26 cellular contexts compared by ENCODE assay signal in the genomic region with DNA sequence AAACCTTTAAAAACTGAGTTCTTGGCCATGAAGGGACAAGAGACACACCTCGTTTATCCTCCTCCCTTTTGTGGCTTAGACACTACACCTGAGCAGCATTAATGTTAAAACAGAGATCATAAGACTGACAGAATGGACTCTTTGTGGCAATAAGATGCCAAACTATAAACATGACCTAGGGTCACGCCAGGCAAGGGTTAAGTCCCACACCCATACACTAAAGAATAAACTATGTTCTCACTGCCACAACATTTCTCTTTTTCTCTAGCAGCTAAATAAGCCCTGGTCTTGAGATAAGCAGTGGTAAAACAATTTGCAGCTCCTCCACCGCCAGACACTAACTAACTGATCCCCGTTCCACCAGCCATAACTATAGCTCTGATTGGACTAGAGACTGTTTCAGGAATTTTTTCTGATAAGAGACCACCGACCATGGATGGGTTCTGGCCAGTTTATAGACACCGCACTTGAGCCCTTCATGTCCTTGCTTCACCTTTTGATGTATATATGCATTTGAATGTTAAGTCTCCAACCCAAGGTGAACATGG. TPM values are rescaled to one million over a fixed set of nuclear protein-coding genes. Genes with fewer than 3 reads are reported as not detected.
DNase-seq lines count a peak whose midpoint lies in the region; ATAC-seq and TF ChIP-seq lines count a peak whose summit lies in the region.
"Had no signal": no experiment of that assay in that cellular context is flagged by ENCODE, and none has a peak within 500 bp of the region (broad histone marks: within the 10 kb centered on the region; RNA-seq: fewer than 3 reads in every experiment).

No MANE protein-coding gene starts in this region.

- H3K27ac ChIP-seq in mammary epithelial cell (ENCODE audit: insufficient read depth, low read depth, low read length) = no peak overlapping the region
- no peak overlapping the region for H3K27ac ChIP-seq in breast epithelium
- H3K27ac ChIP-seq in transverse colon = peak overlapping the region; percentile 34 to 62 (median 44)
- H3K27ac ChIP-seq: 22Rv1, RWPE1 had no signal

- TF ChIP-seq EP300 in transverse colon (IDR thresholded peaks at IDR 0.05; ENCODE audit: low read depth) = no peak

- TF ChIP-seq POLR2A in breast epithelium (IDR thresholded peaks at IDR 0.05) (no peak), transverse colon (IDR thresholded peaks at IDR 0.05) (no peak)

- CTCF ChIA-PET in mammary epithelial cell (lab: Charles Lee; ENCODE audit: low non-redundant PET) = no interaction called here

- no peak overlapping the region for H2AFZ ChIP-seq in mammary epithelial cell (ENCODE audit: low read depth, low read length)

- peaks cover 9% of the 10 kb centered on the region for H3K27me3 Mint-ChIP-seq in endothelial cell (ENCODE audit: unreplicated experiment)

- H3K4me1 ChIP-seq in mammary epithelial cell (ENCODE audit: insufficient read depth, low read length) = peaks cover 10% of the 10 kb centered on the region
- H3K4me1 ChIP-seq in breast epithelium = no peaks in the 10 kb centered on the region
- peaks cover 49% of the 10 kb centered on the region for H3K4me1 ChIP-seq in mucosa of descending colon (ENCODE audit: low read depth)
- H3K4me1 ChIP-seq in transverse colon = peaks cover 3 to 74% (median 32%) of the 10 kb centered on the region in 4 donors
- H3K4me1 ChIP-seq: HAP-1 had no signal

- dilution Hi-C loops in mammary epithelial cell (cut with HindIII; ENCODE audit: low sequenced_read_pairs) = no loop called here

- peaks cover 40% of the 10 kb centered on the region for H3K4me1 Mint-ChIP-seq in endothelial cell (ENCODE audit: unreplicated experiment)

- peak; percentile 19 for ATAC-seq in mucosa of descending colon
- ATAC-seq: GM12878 had no signal

- WGBS in mammary epithelial cell (ENCODE audit: low coverage, missing lambda C conversion rate) = 51% methylated on average over 6 of the region's 6 CpGs
- 28 to 32% methylated on average over 5 to 6 of the region's 6 CpGs for WGBS in transverse colon (ENCODE audit: low coverage in 1 of 2), 2 donors

- no peaks in the 10 kb centered on the region for H3K9me3 Mint-ChIP-seq in endothelial cell (ENCODE audit: unreplicated experiment)
- H3K9me3 Mint-ChIP-seq: CD4-positive, alpha-beta memory T cell; IgD-negative memory B cell had no signal

- H3K9ac ChIP-seq in mammary epithelial cell (ENCODE audit: insufficient read depth, low read length) = no peak overlapping the region

- TF ChIP-seq CTCF in mammary epithelial cell (conservative IDR thresholded peaks at IDR 0.05 in 1 of 2, IDR thresholded peaks at IDR 0.05 in 1 of 2; ENCODE audit: extremely low read depth in 1 of 2, insufficient read depth in 1 of 2, low read depth in 1 of 2, low read length in 2 of 2) (no peak), breast epithelium (IDR thresholded peaks at IDR 0.05) (no peak), endothelial cell (IDR thresholded peaks at IDR 0.05; ENCODE audit: unreplicated experiment) (no peak), mucosa of descending colon (IDR thresholded peaks at IDR 0.05) (no peak), transverse colon (IDR thresholded peaks at IDR 0.05) (no peak)

- no peak overlapping the region for H3K4me3 Mint-ChIP-seq in endothelial cell (ENCODE audit: unreplicated experiment)
- H3K4me3 Mint-ChIP-seq: IgD-negative memory B cell had no signal

- BruUV-seq in mammary epithelial cell (replicated peaks; lab: Mats Ljungman, UMichigan) = TSS peak; percentile 46

- in situ Hi-C loops in mammary epithelial cell (cut with MboI; ENCODE audit: low sequenced_read_pairs in 2 of 2) (loop anchor here (5.0 to 10.0 kb wide), 2 partner anchors 56 to 59 kb away; no protein-coding TSS in a partner anchor), transverse colon (cut with MboI; ENCODE audit: low pct_ligation_motif_present in 1 of 4, low pct_unique_long_range_greater_than_20kb in 1 of 4, low sequenced_read_pairs in 3 of 4) (loop anchor here in 2 of 4 donors (10.0 kb wide), 2 partner anchors 59 to 99 kb away; a partner anchor contains a TSS)

- H3K36me3 ChIP-seq in mammary epithelial cell (ENCODE audit: insufficient read depth, low read length) (no peaks in the 10 kb centered on the region), breast epithelium (no peaks in the 10 kb centered on the region), mucosa of descending colon (ENCODE audit: low read depth) (no peaks in the 10 kb centered on the region), transverse colon (no peaks in the 10 kb centered on the region)
- H3K36me3 ChIP-seq: BE2C, HAP-1 had no signal

- no peaks in the 10 kb centered on the region for H3K9me3 ChIP-seq in mammary epithelial cell (replicated peaks; ENCODE audit: insufficient read depth, low read length)
- no peaks in the 10 kb centered on the region for H3K9me3 ChIP-seq in breast epithelium
- no peaks in the 10 kb centered on the region for H3K9me3 ChIP-seq in mucosa of descending colon
- no peaks in the 10 kb centered on the region for H3K9me3 ChIP-seq in transverse colon
- H3K9me3 ChIP-seq: BE2C, HAP-1 had no signal

- peaks cover 3% of the 10 kb centered on the region for H3K36me3 Mint-ChIP-seq in endothelial cell (ENCODE audit: low read depth, unreplicated experiment)
- H3K36me3 Mint-ChIP-seq: CD4-positive, alpha-beta memory T cell; IgD-negative memory B cell had no signal

- intact Hi-C loops in mammary epithelial cell (cut with micrococcal nuclease) = no loop called here
- intact Hi-C loops in breast epithelium (cut with DNase I; ENCODE audit: low total_unique reads) = loop anchor here (5.0 to 10.0 kb wide), 2 partner anchors 51 to 99 kb away; a partner anchor contains a TSS
- intact Hi-C loops in mucosa of descending colon (cut with DNase I, micrococcal nuclease) = loop anchor here in 1 of 2 donors (2.0 kb wide), 1 partner anchor 59 kb away; no protein-coding TSS in a partner anchor
- intact Hi-C loops in transverse colon (cut with DNase I; ENCODE audit: low total_unique reads) = loop anchor here (2.0 kb wide), 1 partner anchor 59 kb away; no protein-coding TSS in a partner anchor

- no peaks in the 10 kb centered on the region for H3K79me2 ChIP-seq in mammary epithelial cell (ENCODE audit: insufficient read depth, low read length)

- H3K4me3 ChIP-seq in mammary epithelial cell (replicated peaks in 1 of 3; ENCODE audit: insufficient read depth in 1 of 3, low read depth in 2 of 3, low read length in 3 of 3) (no peak overlapping the region), breast epithelium (no peak overlapping the region), mucosa of descending colon (no peak overlapping the region), transverse colon (no peak overlapping the region)
- H3K4me3 ChIP-seq: GM12878, HAP-1 had no signal

- DNase-seq in mammary epithelial cell = no peak
- no peak for DNase-seq in breast epithelium (ENCODE audit: low spot score in 2 of 2)
- no peak for DNase-seq in endothelial cell (ENCODE audit: low spot score)
- DNase-seq in mucosa of descending colon = peak in 1 of 3 donors; percentile 58
- no peak for DNase-seq in transverse colon
- no peak for DNase-seq in NCI-H526 (lab: John Stamatoyannopoulos, UW)
- no peak for DNase-seq in T-helper 1 cell
- no peak for DNase-seq in stimulated activated naive CD4-positive, alpha-beta T cell treated with Interleukin-2 at 50 U/mL for 16 hours (lab: John Stamatoyannopoulos, UW)
- DNase-seq: BE2C; CD4-positive, alpha-beta memory T cell; COR-L47; GDM1; GOT3; Karpas-422; NCI-H1092; NCI-H1436; NCI-H187; NCI-H524; NCI-H774; NK-92 treated with Interleukin-12 subunit alpha and Interleukin-12 subunit beta, amount 100 ng/mL, for 24 hours; SHP77 treated with DMSO at 0.1 percent for 48 hours had no signal

- no peaks in the 10 kb centered on the region for H3K27me3 ChIP-seq in mammary epithelial cell (ENCODE audit: insufficient read depth, low read length)
- H3K27me3 ChIP-seq in breast epithelium = no peaks in the 10 kb centered on the region
- no peaks in the 10 kb centered on the region for H3K27me3 ChIP-seq in transverse colon
- H3K27me3 ChIP-seq: BE2C had no signal

- H3K4me2 ChIP-seq in mammary epithelial cell (ENCODE audit: insufficient read depth, low read depth, low read length) = no peak overlapping the region

- peak overlapping the region; percentile 16 for H3K27ac Mint-ChIP-seq in endothelial cell (ENCODE audit: unreplicated experiment)
- H3K27ac Mint-ChIP-seq: IgD-negative memory B cell had no signal

- H4K20me1 ChIP-seq in mammary epithelial cell (ENCODE audit: insufficient read depth, low read length) = no peaks in the 10 kb centered on the region

RNA-seq across cellular contexts. Expression of a gene that starts 4.9 kb away (rescaled TPM):
- total RNA-seq in mammary epithelial cell = not detected
- polyA plus RNA-seq in mammary epithelial cell = not detected
- polyA minus RNA-seq in mammary epithelial cell = not detected
- total RNA-seq in breast epithelium = 10 to 100 TPM; 23.9 to 86.9 (median 32.3) TPM
- total RNA-seq in endothelial cell (ENCODE audit: unreplicated experiment) = 3.5 TPM
- total RNA-seq in mucosa of descending colon = 10 to 100 TPM; 65.6 to 93.0 (median 73.1) TPM
- 100 to 1,000 TPM in 3 of 4 donors, 10 to 100 TPM in 1; 72.9 to 165 (median 111) TPM for total RNA-seq in transverse colon
- polyA plus RNA-seq: CD4-positive, alpha-beta memory T cell; IgD-negative memory B cell had no signal

RNA-seq across cellular contexts. Expression of a gene that starts 49.4 kb away (rescaled TPM):
- total RNA-seq in mammary epithelial cell = not detected
- not detected for polyA plus RNA-seq in mammary epithelial cell
- not detected for polyA minus RNA-seq in mammary epithelial cell
- total RNA-seq in breast epithelium = not detected
- total RNA-seq in endothelial cell (ENCODE audit: unreplicated experiment) = 0.08 TPM
- total RNA-seq in mucosa of descending colon = not detected
- not detected for total RNA-seq in transverse colon
- total RNA-seq: CD4-positive, alpha-beta memory T cell; GM12878 had no signal
- polyA plus RNA-seq: CD4-positive, alpha-beta memory T cell; IgD-negative memory B cell had no signal

Comparison
In these comparisons a context has a peak if more than half of its experiments do, and no peak if none do; other contexts are left out.
1. H3K27ac ChIP-seq: peak in transverse colon (4 of 4); none in mammary epithelial cell (single experiment) and breast epithelium (0 of 2).